ENCODE assay signal across 18 cellular contexts in the genomic region with DNA sequence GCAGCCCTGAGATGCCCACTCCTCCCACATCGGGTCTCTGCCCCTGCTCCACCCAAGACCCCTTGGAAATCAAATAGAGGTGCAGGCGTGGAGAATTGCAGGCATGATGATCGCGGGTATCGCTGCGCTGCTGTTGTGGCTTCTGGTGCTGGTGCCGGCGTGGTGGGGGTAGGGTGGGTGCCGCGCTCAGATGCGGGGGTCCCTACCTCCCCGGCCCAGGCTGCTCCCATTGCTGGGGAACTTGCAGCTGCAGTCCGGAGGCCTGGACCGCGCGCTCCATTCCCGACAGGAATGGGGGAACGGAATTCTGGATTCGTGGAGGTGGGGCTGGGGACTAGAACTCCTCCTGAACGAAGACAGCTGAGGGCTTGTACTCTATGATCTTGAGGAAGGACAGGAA. TPM values are rescaled to one million over a fixed set of nuclear protein-coding genes. Genes with fewer than 3 reads are reported as not detected.
DNase-seq lines count a peak whose midpoint lies in the region; ATAC-seq, FAIRE-seq and TF ChIP-seq lines count a peak whose summit lies in the region.
"Had no signal": no experiment of that assay in that cellular context is flagged by ENCODE, and none has a peak within 500 bp of the region (broad histone marks: within the 10 kb centered on the region; RNA-seq: fewer than 3 reads in every experiment).

No MANE protein-coding gene starts in this region.

- POLR2A ChIA-PET in CD8-positive, alpha-beta memory T cell (lab: Charles Lee), result no interaction called here

- DNase-seq in CD14-positive monocyte (ENCODE audit: low spot score) (no peak), urothelium cell line (ENCODE audit: low spot score) (no peak), NCI-H345 treated with DMSO at 0.1 percent for 48 hours (lab: John Stamatoyannopoulos, UW; ENCODE audit: unreplicated experiment) (no peak)
- DNase-seq in CD8-positive, alpha-beta memory T cell, result no peak
- no peak for DNase-seq in activated naive CD8-positive, alpha-beta T cell treated with anti-CD3 and anti-CD28 coated beads, Interleukin-2, amount 50 U/mL, for 24 hours
- no peak for DNase-seq in effector memory CD4-positive, alpha-beta T cell
- DNase-seq: colonic mucosa; mammary epithelial cell; NCI-H226; stimulated activated CD4-positive, alpha-beta T cell treated with anti-CD3 and anti-CD28 coated beads, Interleukin-1b, Interleukin-23, amount 100 ng/mL, for 48 hours; testis had no signal

- H3K27me3 ChIP-seq in CD8-positive, alpha-beta memory T cell (ENCODE audit: insufficient read depth, low read length, poor library complexity, severe bottlenecking), result no peaks in the 10 kb centered on the region
- no peaks in the 10 kb centered on the region for H3K27me3 ChIP-seq in effector memory CD4-positive, alpha-beta T cell (replicated peaks; ENCODE audit: control insufficient read depth, insufficient read depth, low read length, poor library complexity, severe bottlenecking)
- H3K27me3 ChIP-seq: colonic mucosa, right atrium auricular region, testis had no signal

- no peak overlapping the region for H3K27ac ChIP-seq in CD8-positive, alpha-beta memory T cell (ENCODE audit: low read depth, low read length)
- H3K27ac ChIP-seq in effector memory CD4-positive, alpha-beta T cell (ENCODE audit: insufficient read depth, low read length, poor library complexity, severe bottlenecking), result no peak overlapping the region
- H3K27ac ChIP-seq: neutrophil, right atrium auricular region, testis had no signal

- FAIRE-seq in urothelium cell line (lab: Jason Lieb, UNC), result no peak
- FAIRE-seq: HTR-8/SVneo had no signal

- TF ChIP-seq CTCF in CD14-positive monocyte (IDR thresholded peaks at IDR 0.05) (no peak), nephron (IDR thresholded peaks at IDR 0.05; ENCODE audit: unreplicated experiment in 3 of 3) (no peak)

- intact Hi-C loops in CD14-positive monocyte (cut with micrococcal nuclease), result loop anchor here in 1 of 2 donors (5.0 to 10.0 kb wide), 2 partner anchors 170 to 322 kb away; no protein-coding TSS in a partner anchor

- H3K36me3 ChIP-seq in CD8-positive, alpha-beta memory T cell (ENCODE audit: insufficient read depth, low read length), result no peaks in the 10 kb centered on the region
- no peaks in the 10 kb centered on the region for H3K36me3 ChIP-seq in effector memory CD4-positive, alpha-beta T cell (ENCODE audit: control insufficient read depth, insufficient read depth, low read length)
- H3K36me3 ChIP-seq: colonic mucosa, gastrocnemius medialis, neutrophil, right atrium auricular region had no signal

- no peaks in the 10 kb centered on the region for H3K9me3 ChIP-seq in CD8-positive, alpha-beta memory T cell (ENCODE audit: low read length)
- H3K9me3 ChIP-seq in effector memory CD4-positive, alpha-beta T cell (ENCODE audit: control insufficient read depth, low read length), result no peaks in the 10 kb centered on the region
- H3K9me3 ChIP-seq: colonic mucosa, gastrocnemius medialis, neutrophil, right atrium auricular region, testis had no signal

- CTCF ChIA-PET in CD8-positive, alpha-beta memory T cell (lab: Charles Lee), result interaction anchor here (1.3 kb wide), 1 partner anchor 10 kb away, joined by 4 read pairs; no protein-coding TSS in a partner anchor

- H3K36me3 Mint-ChIP-seq in CD14-positive monocyte, result no peaks in the 10 kb centered on the region
- no peaks in the 10 kb centered on the region for H3K36me3 Mint-ChIP-seq in CD8-positive, alpha-beta memory T cell
- H3K36me3 Mint-ChIP-seq in activated naive CD8-positive, alpha-beta T cell treated with anti-CD3 and anti-CD28 coated beads, Interleukin-2, amount 50 U/mL, for 24 hours (ENCODE audit: low read depth), result no peaks in the 10 kb centered on the region
- H3K36me3 Mint-ChIP-seq in nephron (ENCODE audit: low read depth), result no peaks in the 10 kb centered on the region

- peak overlapping the region; percentile 72 to 93 for H3K4me3 Mint-ChIP-seq in CD14-positive monocyte
- peak overlapping the region; percentile 34 to 95 (median 76) for H3K4me3 Mint-ChIP-seq in CD8-positive, alpha-beta memory T cell
- peak overlapping the region; percentile 57 for H3K4me3 Mint-ChIP-seq in activated naive CD8-positive, alpha-beta T cell treated with anti-CD3 and anti-CD28 coated beads, Interleukin-2, amount 50 U/mL, for 24 hours
- H3K4me3 Mint-ChIP-seq in nephron, result peak overlapping the region; percentile 70 to 87 (median 76)

- H3K9me3 Mint-ChIP-seq in CD14-positive monocyte, result peaks cover 0 to 2% (median 0%) of the 10 kb centered on the region in 7 donors
- peaks cover 0 to 2% (median 0%) of the 10 kb centered on the region in 5 donors for H3K9me3 Mint-ChIP-seq in CD8-positive, alpha-beta memory T cell
- H3K9me3 Mint-ChIP-seq in activated naive CD8-positive, alpha-beta T cell treated with anti-CD3 and anti-CD28 coated beads, Interleukin-2, amount 50 U/mL, for 24 hours, result no peaks in the 10 kb centered on the region
- peaks cover 3% of the 10 kb centered on the region for H3K9me3 Mint-ChIP-seq in nephron

- H3K27me3 Mint-ChIP-seq in CD14-positive monocyte (ENCODE audit: low read depth in 3 of 3), result peaks cover 29 to 36% (median 29%) of the 10 kb centered on the region in 3 donors
- peaks cover 0 to 5% of the 10 kb centered on the region in 2 donors for H3K27me3 Mint-ChIP-seq in CD8-positive, alpha-beta memory T cell
- peaks cover 8% of the 10 kb centered on the region for H3K27me3 Mint-ChIP-seq in activated naive CD8-positive, alpha-beta T cell treated with anti-CD3 and anti-CD28 coated beads, Interleukin-2, amount 50 U/mL, for 24 hours
- peaks cover 40% of the 10 kb centered on the region for H3K27me3 Mint-ChIP-seq in nephron (ENCODE audit: low read depth)

- peaks cover 8% of the 10 kb centered on the region for H3K4me1 ChIP-seq in CD8-positive, alpha-beta memory T cell (ENCODE audit: insufficient read depth, low read length)
- H3K4me1 ChIP-seq in effector memory CD4-positive, alpha-beta T cell (ENCODE audit: control insufficient read depth, insufficient read depth, low read length, poor library complexity, severe bottlenecking), result no peaks in the 10 kb centered on the region
- H3K4me1 ChIP-seq: colonic mucosa, gastrocnemius medialis, right atrium auricular region, testis had no signal

- H3K27ac Mint-ChIP-seq in CD14-positive monocyte (peak overlapping the region in 1 of 7 donors; percentile 80), nephron (peak overlapping the region in 1 of 3 experiments; percentile 35)
- peak overlapping the region in 7 of 8 donors; percentile 16 to 96 (median 69) for H3K27ac Mint-ChIP-seq in CD8-positive, alpha-beta memory T cell
- H3K27ac Mint-ChIP-seq in activated naive CD8-positive, alpha-beta T cell treated with anti-CD3 and anti-CD28 coated beads, Interleukin-2, amount 50 U/mL, for 24 hours, result no peak overlapping the region

- H3K4me1 Mint-ChIP-seq in CD14-positive monocyte, result peaks cover 14% of the 10 kb centered on the region
- H3K4me1 Mint-ChIP-seq in CD8-positive, alpha-beta memory T cell, result peaks cover 13 to 21% (median 19%) of the 10 kb centered on the region in 3 donors
- peaks cover 6% of the 10 kb centered on the region for H3K4me1 Mint-ChIP-seq in activated naive CD8-positive, alpha-beta T cell treated with anti-CD3 and anti-CD28 coated beads, Interleukin-2, amount 50 U/mL, for 24 hours
- H3K4me1 Mint-ChIP-seq in nephron, result no peaks in the 10 kb centered on the region

- ATAC-seq in activated naive CD8-positive, alpha-beta T cell treated with anti-CD3 and anti-CD28 coated beads, Interleukin-2, amount 50 U/mL, for 24 hours, result no peak

- H3K4me3 ChIP-seq in CD8-positive, alpha-beta memory T cell (ENCODE audit: low read length), result no peak overlapping the region
- H3K4me3 ChIP-seq in effector memory CD4-positive, alpha-beta T cell (ENCODE audit: insufficient read depth, low read depth, low read length, poor library complexity, severe bottlenecking), result no peak overlapping the region

RNA-seq across cellular contexts. Expression of a gene that starts 20.4 kb away (rescaled TPM):
- polyA plus RNA-seq in CD14-positive monocyte, result not detected
- not detected for total RNA-seq in CD8-positive, alpha-beta memory T cell
- not detected for polyA plus RNA-seq in CD8-positive, alpha-beta memory T cell
- total RNA-seq: colonic mucosa, epithelial cell of proximal tubule, gastrocnemius medialis, mammary epithelial cell, right atrium auricular region had no signal
- polyA plus RNA-seq: BJ, mammary epithelial cell had no signal

RNA-seq across cellular contexts. Expression of a gene that starts 46.4 kb away (rescaled TPM):
- polyA plus RNA-seq in CD14-positive monocyte, result not detected
- not detected for total RNA-seq in CD8-positive, alpha-beta memory T cell
- not detected for polyA plus RNA-seq in CD8-positive, alpha-beta memory T cell
- total RNA-seq: colonic mucosa, epithelial cell of proximal tubule, gastrocnemius medialis, mammary epithelial cell, right atrium auricular region had no signal
- polyA plus RNA-seq: BJ, mammary epithelial cell had no signal

RNA-seq across cellular contexts. Expression of a gene that starts 58.4 kb away (rescaled TPM):
- 10 to 100 TPM; 10.3 to 20.3 TPM for polyA plus RNA-seq in CD14-positive monocyte
- not detected for total RNA-seq in CD8-positive, alpha-beta memory T cell
- polyA plus RNA-seq in CD8-positive, alpha-beta memory T cell, result not detected

Comparison
In these comparisons a context has a peak if more than half of its experiments do, and no peak if none do; other contexts are left out.
1. RNA of a gene that starts 58.4 kb away (polyA plus RNA-seq): 10.3 to 20.3 TPM in CD14-positive monocyte; not detected in CD8-positive, alpha-beta memory T cell (single experiment); every median in the first group is over 10 times any median in the second.
2. Peak in every context shown above with its lines, with median percentiles within 50 percentile points of each other: H3K4me3 Mint-ChIP-seq.